Comparison of ENCODE assay signal across 8 cellular contexts in the genomic region with DNA sequence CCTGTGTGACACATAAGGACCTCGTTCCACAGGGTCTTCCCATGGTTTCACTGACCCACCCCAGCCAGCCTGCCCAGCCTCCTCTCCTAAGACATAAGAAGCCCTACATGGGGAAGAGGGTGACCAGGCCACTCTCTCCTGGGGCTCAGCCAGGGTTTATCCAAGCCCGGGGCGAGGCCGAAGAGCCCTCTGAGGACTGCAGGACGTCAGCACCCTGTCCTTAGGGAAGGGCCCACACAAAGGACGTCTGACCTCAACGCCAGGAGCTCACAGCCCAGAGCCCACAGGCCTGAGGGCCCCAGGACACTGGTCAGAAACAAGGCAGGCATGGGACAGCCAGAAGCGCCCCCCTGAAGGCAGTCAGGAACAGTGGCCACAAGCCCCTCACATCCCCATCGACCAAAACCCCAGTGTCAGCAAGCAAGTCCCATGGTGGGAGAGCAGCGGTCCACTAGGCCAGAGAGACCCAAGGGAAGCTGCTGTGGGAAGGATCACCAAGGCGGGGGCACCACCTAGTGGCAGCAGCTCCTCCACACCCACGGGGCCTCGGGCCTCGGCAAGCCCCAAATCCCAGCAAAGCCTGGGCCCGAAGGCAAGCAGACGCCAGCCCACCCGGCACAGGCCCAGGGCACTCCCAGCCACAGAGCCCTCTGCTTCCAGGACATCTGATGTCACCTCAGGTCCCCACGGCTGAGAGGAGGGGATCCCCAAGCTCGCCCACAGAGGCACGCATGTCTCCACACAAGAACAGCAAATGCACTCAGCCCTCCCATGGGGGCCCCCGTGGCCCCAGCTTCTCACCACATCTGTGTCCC. TPM values are rescaled to one million over a fixed set of nuclear protein-coding genes. Genes with fewer than 3 reads are reported as not detected.
DNase-seq lines count a peak whose midpoint lies in the region; TF ChIP-seq lines count a peak whose summit lies in the region.
"Had no signal": no experiment of that assay in that cellular context is flagged by ENCODE, and none has a peak within 500 bp of the region (broad histone marks: within the 10 kb centered on the region; RNA-seq: fewer than 3 reads in every experiment).

No MANE protein-coding gene starts in this region.

- H3K9me3 ChIP-seq in endodermal cell (ENCODE audit: control insufficient read depth, low read length) = no peaks in the 10 kb centered on the region

- H3K36me3 Mint-ChIP-seq in activated CD4-positive, alpha-beta T cell treated with anti-CD3 and anti-CD28 coated beads, Interleukin-2, amount 10 ng/mL, durations not matched to agents 7 days and 5 days (ENCODE audit: low read depth) = peaks cover 28% of the 10 kb centered on the region
- peaks cover 75% of the 10 kb centered on the region for H3K36me3 Mint-ChIP-seq in endodermal cell (ENCODE audit: low read depth)
- H3K36me3 Mint-ChIP-seq in stimulated activated naive CD8-positive, alpha-beta T cell treated with anti-CD3 and anti-CD28 coated beads, Interleukin-15, Interleukin-2, amounts not matched to agents 100 ng/mL and 50 ng/mL, for 24 hours (ENCODE audit: low read depth) = peaks cover 58% of the 10 kb centered on the region

- H3K27me3 Mint-ChIP-seq in activated CD4-positive, alpha-beta T cell treated with anti-CD3 and anti-CD28 coated beads, Interleukin-2, amount 10 ng/mL, durations not matched to agents 7 days and 5 days = no peaks in the 10 kb centered on the region
- no peaks in the 10 kb centered on the region for H3K27me3 Mint-ChIP-seq in endodermal cell (ENCODE audit: insufficient read depth)
- no peaks in the 10 kb centered on the region for H3K27me3 Mint-ChIP-seq in stimulated activated naive CD8-positive, alpha-beta T cell treated with anti-CD3 and anti-CD28 coated beads, Interleukin-15, Interleukin-2, amounts not matched to agents 100 ng/mL and 50 ng/mL, for 24 hours
- H3K27me3 Mint-ChIP-seq: dendritic cell treated with granulocyte-macrophage colony-stimulating factor and Interleukin-4, amounts not matched to agents 40 ng/mL and 50 ng/mL, for 4 days had no signal

- no peaks in the 10 kb centered on the region for H3K4me1 ChIP-seq in endodermal cell (ENCODE audit: control insufficient read depth, insufficient read depth, low read length)

- DNase-seq in GM04503 (ENCODE audit: low read depth) (peak; percentile 16), H7 (peak; percentile 96), NCI-H2107 treated with DMSO at 0.1 percent for 48 hours (lab: John Stamatoyannopoulos, UW; ENCODE audit: unreplicated experiment) (peak; percentile 32), endodermal cell (peak; percentile 95), midbrain (lab: John Stamatoyannopoulos, UW) (peak; percentile 77)
- peak; percentile 48 for DNase-seq in activated CD4-positive, alpha-beta T cell treated with anti-CD3 and anti-CD28 coated beads, Interleukin-2, amount 10 ng/mL, durations not matched to agents 7 days and 5 days

- no peak overlapping the region for H3K4me3 Mint-ChIP-seq in activated CD4-positive, alpha-beta T cell treated with anti-CD3 and anti-CD28 coated beads, Interleukin-2, amount 10 ng/mL, durations not matched to agents 7 days and 5 days
- H3K4me3 Mint-ChIP-seq in endodermal cell = no peak overlapping the region
- no peak overlapping the region for H3K4me3 Mint-ChIP-seq in stimulated activated naive CD8-positive, alpha-beta T cell treated with anti-CD3 and anti-CD28 coated beads, Interleukin-15, Interleukin-2, amounts not matched to agents 100 ng/mL and 50 ng/mL, for 24 hours
- H3K4me3 Mint-ChIP-seq: dendritic cell treated with granulocyte-macrophage colony-stimulating factor and Interleukin-4, amounts not matched to agents 40 ng/mL and 50 ng/mL, for 4 days had no signal

- H3K27ac ChIP-seq in endodermal cell (ENCODE audit: low read depth, low read length) = no peak overlapping the region

- CTCF ChIA-PET in activated CD4-positive, alpha-beta T cell treated with anti-CD3 and anti-CD28 coated beads, Interleukin-2, amount 10 ng/mL, durations not matched to agents 7 days and 5 days (lab: Charles Lee) = interaction anchor here (0.9 to 1.1 kb wide), 2 partner anchors 23 kb away, joined by 3 read pairs; partner anchors contain the start of gene MAD1L1

- 70 to 80% methylated on average over 13 to 21 of the region's 21 CpGs for WGBS in endodermal cell (ENCODE audit: insufficient coverage in 1 of 2, insufficient read length in 1 of 2), 2 experiments

- H3K27me3 ChIP-seq in H7 (ENCODE audit: control insufficient read depth, insufficient read depth, low read length) = no peaks in the 10 kb centered on the region
- H3K27me3 ChIP-seq in endodermal cell (ENCODE audit: control insufficient read depth, insufficient read depth, low read length, poor library complexity, severe bottlenecking) = no peaks in the 10 kb centered on the region

- H3K4me3 ChIP-seq in H7 (ENCODE audit: insufficient read depth, low read depth, low read length) (no peak overlapping the region), endodermal cell (ENCODE audit: low read length) (no peak overlapping the region)

- H3K9ac ChIP-seq in endodermal cell (ENCODE audit: extremely low read depth, low read length, poor library complexity, severe bottlenecking) = no peak overlapping the region

- peaks cover 30% of the 10 kb centered on the region for H3K36me3 ChIP-seq in H7 (replicated peaks; ENCODE audit: control insufficient read depth, insufficient read depth, low read length)
- peaks cover 53% of the 10 kb centered on the region for H3K36me3 ChIP-seq in endodermal cell (ENCODE audit: control insufficient read depth, insufficient read depth, low read length)

- H3K4me1 Mint-ChIP-seq in activated CD4-positive, alpha-beta T cell treated with anti-CD3 and anti-CD28 coated beads, Interleukin-2, amount 10 ng/mL, durations not matched to agents 7 days and 5 days = peaks cover 4% of the 10 kb centered on the region
- no peaks in the 10 kb centered on the region for H3K4me1 Mint-ChIP-seq in endodermal cell
- H3K4me1 Mint-ChIP-seq in stimulated activated naive CD8-positive, alpha-beta T cell treated with anti-CD3 and anti-CD28 coated beads, Interleukin-15, Interleukin-2, amounts not matched to agents 100 ng/mL and 50 ng/mL, for 24 hours (ENCODE audit: low read depth) = peaks cover 4% of the 10 kb centered on the region

- H3K27ac Mint-ChIP-seq in activated CD4-positive, alpha-beta T cell treated with anti-CD3 and anti-CD28 coated beads, Interleukin-2, amount 10 ng/mL, durations not matched to agents 7 days and 5 days = no peak overlapping the region
- peak overlapping the region; percentile 64 for H3K27ac Mint-ChIP-seq in endodermal cell
- H3K27ac Mint-ChIP-seq in stimulated activated naive CD8-positive, alpha-beta T cell treated with anti-CD3 and anti-CD28 coated beads, Interleukin-15, Interleukin-2, amounts not matched to agents 100 ng/mL and 50 ng/mL, for 24 hours = peak overlapping the region; percentile 45
- H3K27ac Mint-ChIP-seq: dendritic cell treated with granulocyte-macrophage colony-stimulating factor and Interleukin-4, amounts not matched to agents 40 ng/mL and 50 ng/mL, for 4 days had no signal

- POLR2A ChIA-PET in activated CD4-positive, alpha-beta T cell treated with anti-CD3 and anti-CD28 coated beads, Interleukin-2, amount 10 ng/mL, durations not matched to agents 7 days and 5 days (lab: Charles Lee) = no interaction called here

- H3K9me3 Mint-ChIP-seq in activated CD4-positive, alpha-beta T cell treated with anti-CD3 and anti-CD28 coated beads, Interleukin-2, amount 10 ng/mL, durations not matched to agents 7 days and 5 days = no peaks in the 10 kb centered on the region
- no peaks in the 10 kb centered on the region for H3K9me3 Mint-ChIP-seq in endodermal cell
- H3K9me3 Mint-ChIP-seq in stimulated activated naive CD8-positive, alpha-beta T cell treated with anti-CD3 and anti-CD28 coated beads, Interleukin-15, Interleukin-2, amounts not matched to agents 100 ng/mL and 50 ng/mL, for 24 hours = no peaks in the 10 kb centered on the region
- H3K9me3 Mint-ChIP-seq: dendritic cell treated with granulocyte-macrophage colony-stimulating factor and Interleukin-4, amounts not matched to agents 40 ng/mL and 50 ng/mL, for 4 days had no signal

- TF ChIP-seq CTCF in endodermal cell (conservative IDR thresholded peaks at IDR 0.05) = peak; percentile 92

RNA-seq across cellular contexts. Expression of gene MAD1L1, which starts 23.4 kb away (rescaled TPM):
- 44.7 and 63.0 TPM in 2 replicates for total RNA-seq in H7 (2014; rRNA removed; shearing (Covaris generic))
- total RNA-seq in activated CD4-positive, alpha-beta T cell treated with anti-CD3 and anti-CD28 coated beads, Interleukin-2, amount 10 ng/mL, durations not matched to agents 7 days and 5 days = 100 to 1,000 TPM; 125 to 127 TPM
- 10 to 100 TPM; 59.1 to 61.4 TPM for total RNA-seq in endodermal cell
- polyA plus RNA-seq in endodermal cell (2013, experiment 1 of 2) = 33.1 TPM
- 29.4 TPM for polyA plus RNA-seq in endodermal cell (2013, experiment 2 of 2)

RNA-seq across cellular contexts. Expression of gene MRM2, which starts 32.7 kb away (rescaled TPM):
- 25.8 and 32.6 TPM in 2 replicates for total RNA-seq in H7 (2014; rRNA removed; shearing (Covaris generic))
- 10 to 100 TPM; 28.6 to 28.8 TPM for total RNA-seq in activated CD4-positive, alpha-beta T cell treated with anti-CD3 and anti-CD28 coated beads, Interleukin-2, amount 10 ng/mL, durations not matched to agents 7 days and 5 days
- 10 to 100 TPM; 38.9 TPM for total RNA-seq in endodermal cell
- 33.3 TPM for polyA plus RNA-seq in endodermal cell (2013, experiment 1 of 2)
- polyA plus RNA-seq in endodermal cell (2013, experiment 2 of 2) = 31.5 TPM

RNA-seq across cellular contexts. Expression of gene NUDT1, which starts 32.7 kb away (rescaled TPM):
- total RNA-seq in H7 (2014; rRNA removed; shearing (Covaris generic)) = 101 and 117 TPM in 2 replicates
- total RNA-seq in activated CD4-positive, alpha-beta T cell treated with anti-CD3 and anti-CD28 coated beads, Interleukin-2, amount 10 ng/mL, durations not matched to agents 7 days and 5 days = 100 to 1,000 TPM in 1 of 2 experiments, 10 to 100 TPM in 1; 77.4 to 104 TPM
- total RNA-seq in endodermal cell = 10 to 100 TPM; 56.0 to 84.7 TPM
- polyA plus RNA-seq in endodermal cell (2013, experiment 1 of 2) = 64.0 TPM
- polyA plus RNA-seq in endodermal cell (2013, experiment 2 of 2) = 61.0 TPM

Comparison
In these comparisons a context has a peak if more than half of its experiments do, and no peak if none do; other contexts are left out.
1. DNase-seq: peak in every context shown above with its lines; median percentile 96 in H7; 95 in endodermal cell; 77 in midbrain; 48 in activated CD4-positive, alpha-beta T cell treated with anti-CD3 and anti-CD28 coated beads, Interleukin-2, amount 10 ng/mL, durations not matched to agents 7 days and 5 days; 32 in NCI-H2107 treated with DMSO at 0.1 percent for 48 hours; 16 in GM04503.